Comparison of ENCODE assay signal across 8 cellular contexts in genomic region chr17:68909066-68909465, GRCh38. TPM values are rescaled to one million over a fixed set of nuclear protein-coding genes. Genes with fewer than 3 reads are reported as not detected.
DNase-seq lines count a peak whose midpoint lies in the region; ATAC-seq and TF ChIP-seq lines count a peak whose summit lies in the region.

No MANE protein-coding gene starts in this region.

- H3K27ac Mint-ChIP-seq in T-helper 2 cell treated with Interferon-gamma antibody and Interleukin-4, amounts not matched to agents 5 μg/mL and 100 μg/mL, for 36 hours: no peak overlapping the region
- no peak overlapping the region; a peak in 1 of 7 replicates for H3K27ac Mint-ChIP-seq in H9

- intact Hi-C loops in breast epithelium (cut with DNase I; ENCODE audit: low total_unique reads): no loop called here
- intact Hi-C loops in right lobe of liver (cut with DNase I): no loop called here

- no peaks in the 10 kb centered on the region for H3K36me3 Mint-ChIP-seq in T-helper 2 cell treated with Interferon-gamma antibody and Interleukin-4, amounts not matched to agents 5 μg/mL and 100 μg/mL, for 36 hours (ENCODE audit: low read depth)
- H3K36me3 Mint-ChIP-seq in H9 (ENCODE audit: insufficient read depth in 1 of 3, low read depth in 3 of 3): peaks cover 0 to 6% (median 0%) of the 10 kb centered on the region in 3 experiments; a peak in 3 of 7 replicates

- H3K4me1 ChIP-seq in Karpas-422 (ENCODE audit: low read length) (no peaks in the 10 kb centered on the region), breast epithelium (no peaks in the 10 kb centered on the region), right lobe of liver (peaks cover 0 to 8% (median 0%) of the 10 kb centered on the region in 4 donors), H9 (ENCODE audit: insufficient read depth, low read length) (no peaks in the 10 kb centered on the region)

- H3K27ac ChIP-seq in Karpas-422 (ENCODE audit: low read length) (no peak overlapping the region), breast epithelium (peak overlapping the region; percentile 70 to 82), right lobe of liver (peak overlapping the region in 1 of 3 donors; percentile 16), H9 (ENCODE audit: insufficient read length, low read depth, low read length) (no peak overlapping the region)

- no peaks in the 10 kb centered on the region for H3K79me1 ChIP-seq in H9 (ENCODE audit: insufficient read depth, low read depth, low read length, poor library complexity, severe bottlenecking)

- H3K4me3 Mint-ChIP-seq in T-helper 2 cell treated with Interferon-gamma antibody and Interleukin-4, amounts not matched to agents 5 μg/mL and 100 μg/mL, for 36 hours: no peak overlapping the region
- no peak overlapping the region for H3K4me3 Mint-ChIP-seq in H9

- H2BK5ac ChIP-seq in H9 (ENCODE audit: insufficient read length, low read length): no peak overlapping the region

- no peak overlapping the region for H3K4me2 ChIP-seq in Karpas-422 (ENCODE audit: low read depth, low read length, poor library complexity, severe bottlenecking)
- H3K4me2 ChIP-seq in H9 (ENCODE audit: insufficient read depth, insufficient read length, low read length): no peak overlapping the region

- no peaks in the 10 kb centered on the region for H3K9me3 Mint-ChIP-seq in T-helper 2 cell treated with Interferon-gamma antibody and Interleukin-4, amounts not matched to agents 5 μg/mL and 100 μg/mL, for 36 hours
- peaks cover 0 to 10% of the 10 kb centered on the region in 2 experiments; a peak in 2 of 5 replicates for H3K9me3 Mint-ChIP-seq in H9

- H2BK120ac ChIP-seq in H9 (ENCODE audit: low read depth, low read length, poor library complexity, severe bottlenecking): no peak overlapping the region

- H2AFZ ChIP-seq in Karpas-422 (ENCODE audit: low read length) (no peak overlapping the region), H9 (ENCODE audit: low read length) (no peak overlapping the region)

- DNase-seq in Karpas-422 (peak; percentile 51), breast epithelium (ENCODE audit: low spot score in 2 of 2) (peak in 1 of 2 donors; percentile 55), right lobe of liver (no peak), ureter (ENCODE audit: low spot score) (peak; percentile 51), H9 (no peak)
- no peak for DNase-seq in T-helper 2 cell treated with Interferon-gamma antibody and Interleukin-4, amounts not matched to agents 5 μg/mL and 100 μg/mL, for 36 hours (ENCODE audit: low spot score)
- DNase-seq in activated CD8-positive, alpha-beta memory T cell treated with anti-CD3 and anti-CD28 coated beads for 24 hours: no peak

- no peak overlapping the region for H3K56ac ChIP-seq in H9 (ENCODE audit: insufficient read length, low read depth, low read length)

- no peak overlapping the region for H3K18ac ChIP-seq in H9 (ENCODE audit: insufficient read length, low read depth, low read length)

- peak; percentile 70 for ATAC-seq in GM18502 (IDR thresholded peaks at IDR 0.05; ENCODE audit: poor library complexity, unreplicated experiment)
- peak; percentile 47 to 57 (median 53) for ATAC-seq in right lobe of liver

- no peaks in the 10 kb centered on the region for H3K4me1 Mint-ChIP-seq in T-helper 2 cell treated with Interferon-gamma antibody and Interleukin-4, amounts not matched to agents 5 μg/mL and 100 μg/mL, for 36 hours (ENCODE audit: low read depth)
- no peaks in the 10 kb centered on the region for H3K4me1 Mint-ChIP-seq in H9

- TF ChIP-seq CTCF in breast epithelium (IDR thresholded peaks at IDR 0.05) (no peak), right lobe of liver (IDR thresholded peaks at IDR 0.05) (no peak), H9 (conservative IDR thresholded peaks at IDR 0.05) (no peak)

- H2BK15ac ChIP-seq in H9 (ENCODE audit: low read depth, low read length): no peak overlapping the region

- no peak overlapping the region for H3K9ac ChIP-seq in Karpas-422 (ENCODE audit: low read length)
- H3K9ac ChIP-seq in H9 (ENCODE audit: extremely low read depth, insufficient read length, low read length): no peak overlapping the region

- no peak overlapping the region for H4K91ac ChIP-seq in H9 (ENCODE audit: insufficient read length, low read depth, low read length)

- H3K27me3 ChIP-seq in Karpas-422 (ENCODE audit: low read length) (no peaks in the 10 kb centered on the region), breast epithelium (no peaks in the 10 kb centered on the region), right lobe of liver (no peaks in the 10 kb centered on the region), H9 (ENCODE audit: insufficient read depth, low read length) (no peaks in the 10 kb centered on the region)

- no peaks in the 10 kb centered on the region for H3K79me2 ChIP-seq in Karpas-422 (ENCODE audit: low read length)
- H3K79me2 ChIP-seq in H9 (ENCODE audit: insufficient read depth, low read length): no peaks in the 10 kb centered on the region

- H3K4me3 ChIP-seq in Karpas-422 (ENCODE audit: low read length) (no peak overlapping the region), breast epithelium (no peak overlapping the region), right lobe of liver (no peak overlapping the region)

- H3K23me2 ChIP-seq in H9 (ENCODE audit: insufficient read length, low read depth, low read length, poor library complexity, severe bottlenecking): no peaks in the 10 kb centered on the region

- WGBS in right lobe of liver (ENCODE audit: insufficient coverage, low coverage, low lambda C conversion rate, missing lambda C conversion rate): 54% methylated on average over 1 of the region's 1 CpG
- no CpG with 5 or more reads among the region's 1 CpG for WGBS in H9 (ENCODE audit: extremely low coverage, insufficient read length, low lambda C conversion rate)

- no peak overlapping the region for H3K4ac ChIP-seq in H9 (ENCODE audit: low read depth, low read length)

- no peaks in the 10 kb centered on the region for H3K36me3 ChIP-seq in Karpas-422 (ENCODE audit: insufficient read depth, low read length)
- no peaks in the 10 kb centered on the region for H3K36me3 ChIP-seq in breast epithelium
- peaks cover 0 to 7% (median 0%) of the 10 kb centered on the region in 4 donors for H3K36me3 ChIP-seq in right lobe of liver

- H2BK12ac ChIP-seq in H9 (ENCODE audit: insufficient read length, low read depth, low read length): no peak overlapping the region

- H3K9me2 ChIP-seq in Karpas-422 (replicated peaks; ENCODE audit: insufficient read depth, low read length): no peaks in the 10 kb centered on the region

- H4K5ac ChIP-seq in H9 (ENCODE audit: insufficient read length, low read depth, low read length): no peak overlapping the region

- H2BK20ac ChIP-seq in H9 (ENCODE audit: low read depth, low read length, poor library complexity, severe bottlenecking): no peak overlapping the region

- H3K14ac ChIP-seq in H9 (ENCODE audit: insufficient read depth, low read length): no peak overlapping the region

- no peak overlapping the region for H4K8ac ChIP-seq in H9 (replicated peaks; ENCODE audit: insufficient read length, low read depth, low read length)

- H3K23ac ChIP-seq in H9 (ENCODE audit: insufficient read length, low read depth, low read length): no peak overlapping the region

- TF ChIP-seq POLR2A in breast epithelium (IDR thresholded peaks at IDR 0.05) (no peak), right lobe of liver (IDR thresholded peaks at IDR 0.05) (no peak)

- no peaks in the 10 kb centered on the region for H3K9me3 ChIP-seq in Karpas-422 (ENCODE audit: low read length)
- no peaks in the 10 kb centered on the region for H3K9me3 ChIP-seq in breast epithelium
- no peaks in the 10 kb centered on the region for H3K9me3 ChIP-seq in right lobe of liver
- no peaks in the 10 kb centered on the region for H3K9me3 ChIP-seq in H9 (ENCODE audit: control insufficient read depth, low read depth, low read length)

- no peak overlapping the region for H3T11ph ChIP-seq in H9 (ENCODE audit: low read length)

- H4K20me1 ChIP-seq in Karpas-422 (ENCODE audit: insufficient read depth, low read depth, low read length) (no peaks in the 10 kb centered on the region), H9 (ENCODE audit: control insufficient read depth, insufficient read depth, insufficient read length) (no peaks in the 10 kb centered on the region)

- H2AK5ac ChIP-seq in H9 (ENCODE audit: insufficient read length, low read length): no peak overlapping the region

- H3K27me3 Mint-ChIP-seq in T-helper 2 cell treated with Interferon-gamma antibody and Interleukin-4, amounts not matched to agents 5 μg/mL and 100 μg/mL, for 36 hours (ENCODE audit: low read depth): no peaks in the 10 kb centered on the region
- H3K27me3 Mint-ChIP-seq in H9 (ENCODE audit: low read depth): no peaks in the 10 kb centered on the region; the same call in 1 of the 2 replicates

RNA-seq across cellular contexts. Expression of gene ABCA8, which starts 46.1 kb away (rescaled TPM):
- not detected in 2 replicates for total RNA-seq in Karpas-422 (2014; rRNA removed; shearing (Covaris generic); ENCODE audit: low replicate concordance)
- 10 to 100 TPM; 38.6 to 47.5 (median 46.2) TPM for total RNA-seq in breast epithelium
- total RNA-seq in right lobe of liver: 10 to 100 TPM; 21.8 to 44.0 (median 29.9) TPM
- 32.4 TPM for total RNA-seq in ureter
- not detected in 2 replicates for total RNA-seq in H9 (2021)

Comparison
In these comparisons a context has a peak if more than half of its experiments do, and no peak if none do; other contexts are left out.
1. DNase-seq: peak in Karpas-422 (single experiment) and ureter (single experiment); none in right lobe of liver (0 of 3), T-helper 2 cell treated with Interferon-gamma antibody and Interleukin-4, amounts not matched to agents 5 μg/mL and 100 μg/mL, for 36 hours (single experiment), H9 (single experiment) and activated CD8-positive, alpha-beta memory T cell treated with anti-CD3 and anti-CD28 coated beads for 24 hours (single experiment).
2. H3K27ac ChIP-seq: peak in breast epithelium (2 of 2); none in Karpas-422 (single experiment) and H9 (single experiment).
3. RNA of gene ABCA8, which starts 46.1 kb away (total RNA-seq): 38.6 to 47.5 TPM in breast epithelium, 32.4 TPM in ureter (single experiment) and 21.8 to 44.0 TPM in right lobe of liver; not detected in Karpas-422 and not detected in H9; every median in the first group is over 10 times any median in the second.